In genomic region chr14:37515761-37516160, GRCh38 we compare ENCODE assay signal across 25 cellular contexts.
"Had no signal": no experiment of that assay in that cellular context is flagged by ENCODE, and none has a peak within 500 bp of the region (broad histone marks: within the 10 kb centered on the region; RNA-seq: fewer than 3 reads in every experiment).

No MANE protein-coding gene starts in this region.

- H3K4me2 ChIP-seq: smooth muscle cell had no signal

- H3K36me3 ChIP-seq: esophagus squamous epithelium, ovary, right atrium auricular region, suprapubic skin, transverse colon, upper lobe of right lung, uterus had no signal

- H3K4me3 Mint-ChIP-seq: central memory CD8-positive, alpha-beta T cell; effector memory CD8-positive, alpha-beta T cell; naive thymus-derived CD8-positive, alpha-beta T cell; nephron progenitor cell; stimulated activated naive CD8-positive, alpha-beta T cell treated with anti-CD3 and anti-CD28 coated beads, Interleukin-15, amount 100 ng/mL, for 72 hours had no signal

- H3K36me3 Mint-ChIP-seq: naive thymus-derived CD8-positive, alpha-beta T cell had no signal

- FAIRE-seq: kidney had no signal

- H3K4me1 ChIP-seq: esophagus squamous epithelium, right atrium auricular region, suprapubic skin, transverse colon, upper lobe of right lung, uterus had no signal

- H3K4me3 ChIP-seq: esophagus squamous epithelium, lung, ovary, right atrium auricular region, smooth muscle cell, suprapubic skin, transverse colon, upper lobe of right lung, uterus had no signal

- H3K27ac ChIP-seq: esophagus squamous epithelium, ovary, right atrium auricular region, suprapubic skin, transverse colon, upper lobe of right lung, uterus had no signal

- H3K27me3 ChIP-seq: esophagus squamous epithelium, ovary, right atrium auricular region, suprapubic skin, transverse colon, upper lobe of right lung, uterus had no signal

- DNase-seq: cortex of kidney; effector memory CD8-positive, alpha-beta T cell; erythroblast; esophagus squamous epithelium; head of caudate nucleus; kidney; mesenchymal stem cell; naive thymus-derived CD8-positive, alpha-beta T cell; nephron progenitor cell; occipital lobe; ovary; stimulated activated CD4-positive, alpha-beta T cell treated with anti-CD3 and anti-CD28 coated beads, Interleukin-12 subunit alpha, Interleukin-12 subunit beta, amount 100 ng/mL, for 4 hours; stimulated activated CD4-positive, alpha-beta T cell treated with anti-CD3 and anti-CD28 coated beads, Interleukin-2, amount 100 ng/mL, for 48 hours; stimulated activated naive CD4-positive, alpha-beta T cell; stimulated activated naive CD8-positive, alpha-beta T cell treated with anti-CD3 and anti-CD28 coated beads, Interleukin-15, amount 100 ng/mL, for 72 hours; transverse colon; upper lobe of right lung; uterus had no signal

- H3K27ac Mint-ChIP-seq: effector memory CD8-positive, alpha-beta T cell; naive thymus-derived CD8-positive, alpha-beta T cell; nephron progenitor cell; stimulated activated naive CD8-positive, alpha-beta T cell treated with anti-CD3 and anti-CD28 coated beads, Interleukin-15, amount 100 ng/mL, for 72 hours had no signal

- H3K4me1 Mint-ChIP-seq: central memory CD8-positive, alpha-beta T cell; naive thymus-derived CD8-positive, alpha-beta T cell; nephron progenitor cell; stimulated activated naive CD8-positive, alpha-beta T cell treated with anti-CD3 and anti-CD28 coated beads, Interleukin-15, amount 100 ng/mL, for 72 hours had no signal

- ATAC-seq: effector memory CD8-positive, alpha-beta T cell; left lobe of liver; naive thymus-derived CD8-positive, alpha-beta T cell; sciatic nerve; stimulated activated naive CD8-positive, alpha-beta T cell treated with anti-CD3 and anti-CD28 coated beads, Interleukin-15, amount 100 ng/mL, for 72 hours; upper lobe of right lung had no signal

- H3K9me3 Mint-ChIP-seq: nephron progenitor cell; stimulated activated naive CD8-positive, alpha-beta T cell treated with anti-CD3 and anti-CD28 coated beads, Interleukin-15, amount 100 ng/mL, for 72 hours had no signal

- H3K27me3 Mint-ChIP-seq: central memory CD8-positive, alpha-beta T cell; effector memory CD8-positive, alpha-beta T cell; naive thymus-derived CD8-positive, alpha-beta T cell; stimulated activated naive CD8-positive, alpha-beta T cell treated with anti-CD3 and anti-CD28 coated beads, Interleukin-15, amount 100 ng/mL, for 72 hours had no signal

- H3K9me3 ChIP-seq: esophagus squamous epithelium, ovary, right atrium auricular region, suprapubic skin, transverse colon, upper lobe of right lung, uterus had no signal
